1 cellular context compared by ENCODE assay signal in the genomic region with DNA sequence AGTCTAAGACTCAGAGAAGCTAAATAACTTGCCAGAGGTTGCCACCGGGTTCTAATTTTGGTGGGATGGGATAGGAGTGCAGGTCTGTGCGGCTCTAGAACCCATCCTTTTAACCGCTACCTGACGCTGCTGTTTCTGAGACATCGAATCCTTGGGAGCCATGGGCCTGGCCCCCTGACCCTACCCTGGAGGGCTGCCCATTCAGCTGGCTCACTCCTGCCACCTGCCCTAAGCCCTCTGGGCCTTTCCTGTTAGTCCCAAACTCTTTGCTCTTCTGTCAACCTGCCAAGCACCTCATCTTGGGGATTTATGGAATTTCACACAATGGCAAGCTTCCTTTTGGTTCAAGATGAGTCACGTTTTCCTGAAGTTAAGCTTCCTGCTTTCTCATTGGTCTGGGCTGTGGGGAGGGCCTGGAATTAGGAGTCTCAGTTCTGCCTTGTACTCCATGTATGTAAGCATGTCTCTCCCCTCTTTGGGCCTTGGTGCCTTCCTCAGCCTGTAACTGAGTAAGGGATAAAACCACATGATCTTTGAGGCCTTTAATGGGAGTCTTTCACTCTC.
A peak's percentile ranks its signal among the peaks of the same experiment; 100 is the strongest.
TF ChIP-seq lines count a peak whose summit lies in the region.

No MANE protein-coding gene starts in this region.

TF ChIP-seq in HEK293, 187 proteins besides CTCF, POLR2A, EP300 and RAD21 (continued from another document):
- TF ChIP-seq, protein P1, sequence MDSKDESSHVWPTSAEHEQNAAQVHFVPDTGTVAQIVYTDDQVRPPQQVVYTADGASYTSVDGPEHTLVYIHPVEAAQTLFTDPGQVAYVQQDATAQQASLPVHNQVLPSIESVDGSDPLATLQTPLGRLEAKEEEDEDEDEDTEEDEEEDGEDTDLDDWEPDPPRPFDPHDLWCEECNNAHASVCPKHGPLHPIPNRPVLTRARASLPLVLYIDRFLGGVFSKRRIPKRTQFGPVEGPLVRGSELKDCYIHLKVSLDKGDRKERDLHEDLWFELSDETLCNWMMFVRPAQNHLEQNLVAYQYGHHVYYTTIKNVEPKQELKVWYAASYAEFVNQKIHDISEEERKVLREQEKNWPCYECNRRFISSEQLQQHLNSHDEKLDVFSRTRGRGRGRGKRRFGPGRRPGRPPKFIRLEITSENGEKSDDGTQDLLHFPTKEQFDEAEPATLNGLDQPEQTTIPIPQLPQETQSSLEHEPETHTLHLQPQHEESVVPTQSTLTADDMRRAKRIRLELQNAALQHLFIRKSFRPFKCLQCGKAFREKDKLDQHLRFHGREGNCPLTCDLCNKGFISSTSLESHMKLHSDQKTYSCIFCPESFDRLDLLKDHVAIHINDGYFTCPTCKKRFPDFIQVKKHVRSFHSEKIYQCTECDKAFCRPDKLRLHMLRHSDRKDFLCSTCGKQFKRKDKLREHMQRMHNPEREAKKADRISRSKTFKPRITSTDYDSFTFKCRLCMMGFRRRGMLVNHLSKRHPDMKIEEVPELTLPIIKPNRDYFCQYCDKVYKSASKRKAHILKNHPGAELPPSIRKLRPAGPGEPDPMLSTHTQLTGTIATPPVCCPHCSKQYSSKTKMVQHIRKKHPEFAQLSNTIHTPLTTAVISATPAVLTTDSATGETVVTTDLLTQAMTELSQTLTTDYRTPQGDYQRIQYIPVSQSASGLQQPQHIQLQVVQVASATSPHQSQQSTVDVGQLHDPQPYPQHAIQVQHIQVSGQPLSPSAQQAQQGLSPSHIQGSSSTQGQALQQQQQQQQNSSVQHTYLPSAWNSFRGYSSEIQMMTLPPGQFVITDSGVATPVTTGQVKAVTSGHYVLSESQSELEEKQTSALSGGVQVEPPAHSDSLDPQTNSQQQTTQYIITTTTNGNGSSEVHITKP (tag by site-specific recombination; IDR thresholded peaks at IDR 0.05): peak; percentile 73
